Comparison of ENCODE assay signal across 18 cellular contexts in the genomic region with DNA sequence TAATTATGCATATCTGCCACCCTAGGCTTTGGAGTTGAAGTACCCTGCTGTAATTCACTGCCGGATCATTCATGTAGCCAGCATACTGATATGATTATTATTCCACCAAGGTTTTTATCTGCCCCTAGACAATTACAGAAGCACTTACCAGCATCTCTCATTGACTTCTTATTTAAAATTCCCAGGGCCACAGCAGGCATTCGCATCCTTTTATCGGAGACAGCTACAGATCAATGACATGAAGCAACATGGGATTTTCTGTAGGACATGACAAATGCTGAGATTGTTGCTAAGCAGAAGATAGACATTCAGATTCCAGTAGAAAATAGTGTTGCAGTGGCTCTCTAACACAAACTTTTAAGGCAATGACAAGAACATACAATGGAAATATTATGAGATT.
"Had no signal": no experiment of that assay in that cellular context is flagged by ENCODE, and none has a peak within 500 bp of the region (broad histone marks: within the 10 kb centered on the region; RNA-seq: fewer than 3 reads in every experiment).

No MANE protein-coding gene starts in this region.

- DNase-seq: Kasumi-1, MM.1S, NCI-H1092 treated with DMSO at 0.1 percent for 48 hours, NCI-H1436, NCI-H1694 treated with DMSO at 0.1 percent for 48 hours, NCI-H1930, NCI-H2081, NCI-H2107, NCI-H2227 treated with DMSO at 0.1 percent for 48 hours, NCI-H69, NCI-H774, PC-3, SHP77 had no signal

- H3K4me3 ChIP-seq: K562 had no signal

- H3K4me2 ChIP-seq: KMS-11 had no signal

- ATAC-seq: K562, Panc1, PC-3, SK-N-SH treated with all-trans-retinoic acid at 6 μM for 48 hours had no signal

- H3K9ac ChIP-seq: KMS-11 had no signal

- H3K27ac ChIP-seq: KMS-11, RWPE1 had no signal
